ENCODE assay signal across 16 cellular contexts in genomic region chr4:184668096-184668495, GRCh38. TPM values are rescaled to one million over a fixed set of nuclear protein-coding genes. Genes with fewer than 3 reads are reported as not detected.
DNase-seq lines count a peak whose midpoint lies in the region; FAIRE-seq and TF ChIP-seq lines count a peak whose summit lies in the region.
"Had no signal": no experiment of that assay in that cellular context is flagged by ENCODE, and none has a peak within 500 bp of the region (broad histone marks: within the 10 kb centered on the region; RNA-seq: fewer than 3 reads in every experiment).

No MANE protein-coding gene starts in this region.

- CTCF ChIA-PET in CD4-positive, alpha-beta memory T cell (lab: Charles Lee; ENCODE audit: partially characterized antibody), result interaction anchor here (3.5 kb wide), 1 partner anchor 19 kb away, joined by 13 read pairs; the partner anchor contains the start of genes CASP3 and PRIMPOL
- CTCF ChIA-PET in HEK293T (lab: Yijun Ruan, JAX), result no interaction called here

- H3K4me3 ChIP-seq in CD4-positive, alpha-beta memory T cell (ENCODE audit: low read length in 2 of 2), result no peak overlapping the region
- H3K4me3 ChIP-seq in MM.1S (ENCODE audit: low read length) (no peak overlapping the region), astrocyte (ENCODE audit: insufficient read depth, low read depth, low read length) (no peak overlapping the region), vagina (no peak overlapping the region)
- H3K4me3 ChIP-seq: esophagus squamous epithelium, PC-9 had no signal

- peak overlapping the region; percentile 54 to 94 (median 72) for H3K27ac Mint-ChIP-seq in CD4-positive, alpha-beta memory T cell
- H3K27ac Mint-ChIP-seq in astrocyte (ENCODE audit: unreplicated experiment) (no peak overlapping the region), nephron progenitor cell (peak overlapping the region; percentile 59)

- H3K79me2 ChIP-seq in MM.1S (ENCODE audit: low read length) (no peaks in the 10 kb centered on the region), astrocyte (ENCODE audit: insufficient read depth, low read length) (no peaks in the 10 kb centered on the region)

- H3K27ac ChIP-seq in CD4-positive, alpha-beta memory T cell (ENCODE audit: low read depth, low read length), result peak overlapping the region; percentile 5
- H3K27ac ChIP-seq in MM.1S (ENCODE audit: low read length), result peak overlapping the region; percentile 59
- H3K27ac ChIP-seq in astrocyte (ENCODE audit: low read depth, low read length), result no peak overlapping the region
- H3K27ac ChIP-seq in vagina, result no peak overlapping the region
- H3K27ac ChIP-seq: PC-9 had no signal

- H3K4me3 Mint-ChIP-seq in CD4-positive, alpha-beta memory T cell, result peak overlapping the region in 7 of 8 donors; percentile 10 to 77 (median 32)
- no peak overlapping the region for H3K4me3 Mint-ChIP-seq in astrocyte (ENCODE audit: unreplicated experiment)
- no peak overlapping the region for H3K4me3 Mint-ChIP-seq in nephron progenitor cell
- H3K4me3 Mint-ChIP-seq: brain had no signal

- H3K36me3 ChIP-seq in CD4-positive, alpha-beta memory T cell (ENCODE audit: insufficient read depth, low read length), result no peaks in the 10 kb centered on the region
- H3K36me3 ChIP-seq in MM.1S (replicated peaks; ENCODE audit: insufficient read depth, low read length), result no peaks in the 10 kb centered on the region
- H3K36me3 ChIP-seq in astrocyte (ENCODE audit: insufficient read depth, low read length), result no peaks in the 10 kb centered on the region
- H3K36me3 ChIP-seq in vagina, result peaks cover 0 to 45% of the 10 kb centered on the region in 2 donors

- FAIRE-seq in astrocyte (lab: Jason Lieb, UNC), result no peak

- H3F3A ChIP-seq in MM.1S (ENCODE audit: insufficient read depth, low read length), result peaks cover 16% of the 10 kb centered on the region

- H2AFZ ChIP-seq in MM.1S (ENCODE audit: low read length) (no peak overlapping the region), astrocyte (ENCODE audit: low read depth, low read length) (no peak overlapping the region)
- H2AFZ ChIP-seq: PC-9 had no signal

- TF ChIP-seq CTCF in MM.1S (IDR thresholded peaks at IDR 0.05; ENCODE audit: low read length), result no peak
- no peak for TF ChIP-seq CTCF in astrocyte (IDR thresholded peaks at IDR 0.05; ENCODE audit: insufficient read depth, low read depth, low read length)
- TF ChIP-seq CTCF in nephron progenitor cell (IDR thresholded peaks at IDR 0.05), result no peak
- TF ChIP-seq CTCF in vagina (IDR thresholded peaks at IDR 0.05), result no peak

- no peaks in the 10 kb centered on the region for H3K9me2 ChIP-seq in MM.1S (replicated peaks; ENCODE audit: insufficient read depth, low read length)

- H3K36me3 Mint-ChIP-seq in CD4-positive, alpha-beta memory T cell, result peaks cover 28 to 33% of the 10 kb centered on the region in 2 donors
- H3K36me3 Mint-ChIP-seq in astrocyte (ENCODE audit: low read depth, unreplicated experiment), result peaks cover 9% of the 10 kb centered on the region
- H3K36me3 Mint-ChIP-seq in nephron progenitor cell (ENCODE audit: low read depth), result peaks cover 46% of the 10 kb centered on the region

- intact Hi-C loops in CD4-positive, alpha-beta memory T cell (cut with micrococcal nuclease), result no loop called here
- intact Hi-C loops in vagina (cut with DNase I), result no loop called here

- no peaks in the 10 kb centered on the region for H3K27me3 Mint-ChIP-seq in CD4-positive, alpha-beta memory T cell
- H3K27me3 Mint-ChIP-seq in astrocyte (ENCODE audit: low read depth, unreplicated experiment) (no peaks in the 10 kb centered on the region), nephron progenitor cell (ENCODE audit: low read depth, poor library complexity) (no peaks in the 10 kb centered on the region)
- H3K27me3 Mint-ChIP-seq: brain had no signal

- no peaks in the 10 kb centered on the region for H3K9me3 ChIP-seq in CD4-positive, alpha-beta memory T cell (ENCODE audit: control insufficient read depth in 1 of 2, low read length in 2 of 2)
- no peaks in the 10 kb centered on the region for H3K9me3 ChIP-seq in MM.1S (replicated peaks; ENCODE audit: insufficient read depth, low read length)
- H3K9me3 ChIP-seq in astrocyte (ENCODE audit: insufficient read depth, low read depth, low read length), result no peaks in the 10 kb centered on the region
- no peaks in the 10 kb centered on the region for H3K9me3 ChIP-seq in vagina
- H3K9me3 ChIP-seq: esophagus squamous epithelium had no signal

- H3K4me2 ChIP-seq in MM.1S (ENCODE audit: low read depth, low read length), result peak overlapping the region; percentile 38; the same call in 1 of the 2 replicates
- peak overlapping the region; percentile 22 for H3K4me2 ChIP-seq in astrocyte (ENCODE audit: low read length)
- H3K4me2 ChIP-seq: PC-9 had no signal

- peaks cover 16 to 34% (median 30%) of the 10 kb centered on the region in 4 donors for H3K4me1 Mint-ChIP-seq in CD4-positive, alpha-beta memory T cell
- H3K4me1 Mint-ChIP-seq in astrocyte (ENCODE audit: low read depth, unreplicated experiment), result no peaks in the 10 kb centered on the region
- H3K4me1 Mint-ChIP-seq in nephron progenitor cell, result peaks cover 11% of the 10 kb centered on the region

- no peaks in the 10 kb centered on the region for H3K27me3 ChIP-seq in CD4-positive, alpha-beta memory T cell (ENCODE audit: insufficient read depth, low read length)
- no peaks in the 10 kb centered on the region for H3K27me3 ChIP-seq in MM.1S (replicated peaks; ENCODE audit: insufficient read depth, low read length)
- H3K27me3 ChIP-seq in astrocyte (ENCODE audit: insufficient read depth, low read length), result no peaks in the 10 kb centered on the region
- no peaks in the 10 kb centered on the region for H3K27me3 ChIP-seq in vagina
- H3K27me3 ChIP-seq: esophagus squamous epithelium had no signal

- H4K20me1 ChIP-seq in MM.1S (ENCODE audit: insufficient read depth, low read length) (no peaks in the 10 kb centered on the region), astrocyte (ENCODE audit: insufficient read depth, low read length) (no peaks in the 10 kb centered on the region)

- no peaks in the 10 kb centered on the region for H3K9me3 Mint-ChIP-seq in CD4-positive, alpha-beta memory T cell
- no peaks in the 10 kb centered on the region for H3K9me3 Mint-ChIP-seq in astrocyte (ENCODE audit: unreplicated experiment)
- no peaks in the 10 kb centered on the region for H3K9me3 Mint-ChIP-seq in nephron progenitor cell
- H3K9me3 Mint-ChIP-seq: brain had no signal

- no peak overlapping the region for H3K9ac ChIP-seq in MM.1S (ENCODE audit: low read length)
- H3K9ac ChIP-seq in astrocyte (ENCODE audit: low read length), result no peak overlapping the region

- peak in 2 of 5 donors; percentile 13 to 16 for DNase-seq in CD4-positive, alpha-beta memory T cell
- no peak for DNase-seq in MM.1S
- DNase-seq in astrocyte (ENCODE audit: low read depth), result no peak
- no peak for DNase-seq in nephron progenitor cell
- no peak for DNase-seq in NCI-H510A (lab: John Stamatoyannopoulos, UW)
- no peak for DNase-seq in NCI-H2107 treated with DMSO at 0.1 percent for 48 hours (lab: John Stamatoyannopoulos, UW; ENCODE audit: unreplicated experiment)
- DNase-seq in HEK293T (ENCODE audit: extremely low spot score), result no peak
- no peak for DNase-seq in vagina (ENCODE audit: extremely low spot score in 2 of 2)
- DNase-seq: activated gamma-delta T cell treated with Interleukin-2 at 50 U/mL for 16 hours, DMS153, esophagus squamous epithelium, NCI-H2029 treated with DMSO at 0.1 percent for 48 hours, NCI-H69, PC-9, right cardiac atrium had no signal

- TF ChIP-seq POLR2A in vagina (IDR thresholded peaks at IDR 0.05), result no peak

- peaks cover 24% of the 10 kb centered on the region for H3K4me1 ChIP-seq in CD4-positive, alpha-beta memory T cell (ENCODE audit: insufficient read depth, low read length)
- H3K4me1 ChIP-seq in MM.1S (ENCODE audit: low read length), result peaks cover 40% of the 10 kb centered on the region
- peaks cover 6% of the 10 kb centered on the region for H3K4me1 ChIP-seq in astrocyte (ENCODE audit: insufficient read depth, low read length)
- H3K4me1 ChIP-seq in vagina, result no peaks in the 10 kb centered on the region

- POLR2A ChIA-PET in CD4-positive, alpha-beta memory T cell (lab: Charles Lee; ENCODE audit: partially characterized antibody), result interaction anchor here (1.5 to 1.6 kb wide), 3 partner anchors 19 to 66 kb away, joined by 4 to 15 read pairs (median 8); partner anchors contain the start of genes CASP3, CENPU and PRIMPOL
- POLR2A ChIA-PET in HEK293T (lab: Yijun Ruan, JAX), result interaction anchor here (1.1 kb wide), 1 partner anchor 19 kb away, joined by 3 read pairs; the partner anchor contains the start of genes CASP3 and PRIMPOL

TF ChIP-seq in HEK293T, 16 proteins besides CTCF, POLR2A, EP300 and RAD21:
- no peak for TF ChIP-seq L3MBTL2 (conservative IDR thresholded peaks at IDR 0.05)
- TF ChIP-seq SUZ12 (IDR thresholded peaks at IDR 0.05), result no peak
- no peak for TF ChIP-seq ZNF384 (IDR thresholded peaks at IDR 0.05)
- no peak for TF ChIP-seq CTBP1 (IDR thresholded peaks at IDR 0.05; ENCODE audit: borderline replicate concordance)
- TF ChIP-seq LEF1 (IDR thresholded peaks at IDR 0.05; ENCODE audit: borderline replicate concordance), result no peak
- no peak for TF ChIP-seq ELF4 (IDR thresholded peaks at IDR 0.05)
- TF ChIP-seq ARNT (IDR thresholded peaks at IDR 0.05), result no peak
- TF ChIP-seq PKNOX1 (IDR thresholded peaks at IDR 0.05), result no peak
- TF ChIP-seq SP1 (IDR thresholded peaks at IDR 0.05), result no peak
- TF ChIP-seq TARDBP (IDR thresholded peaks at IDR 0.05), result no peak
- TF ChIP-seq FOXK2 (IDR thresholded peaks at IDR 0.05), result no peak
- no peak for TF ChIP-seq NFRKB (IDR thresholded peaks at IDR 0.05)
- no peak for TF ChIP-seq FOXM1 (IDR thresholded peaks at IDR 0.05; ENCODE audit: borderline replicate concordance)
- TF ChIP-seq FOXA1 (IDR thresholded peaks at IDR 0.05), result no peak

RNA-seq across cellular contexts. Expression of gene PRIMPOL, which starts 18.6 kb away (rescaled TPM):
- total RNA-seq in CD4-positive, alpha-beta memory T cell, result 10 to 100 TPM; 20.2 to 23.2 TPM
- 10 to 100 TPM; 14.0 to 21.5 TPM for polyA plus RNA-seq in CD4-positive, alpha-beta memory T cell
- total RNA-seq in astrocyte (6.5 and 7.8 TPM in 2 replicates), vagina (14.0 TPM)

RNA-seq across cellular contexts. Expression of gene CASP3, which starts 18.8 kb away (rescaled TPM):
- total RNA-seq in CD4-positive, alpha-beta memory T cell, result 10 to 100 TPM; 17.9 to 24.9 TPM
- polyA plus RNA-seq in CD4-positive, alpha-beta memory T cell, result 1 to 10 TPM; 4.1 to 7.3 TPM
- 40.0 and 44.8 TPM in 2 replicates for total RNA-seq in astrocyte
- total RNA-seq in vagina, result 11.3 TPM

Comparison
In these comparisons a context has a peak if more than half of its experiments do, and no peak if none do; other contexts are left out.
1. H3K27ac ChIP-seq: peak in CD4-positive, alpha-beta memory T cell (single experiment) and MM.1S (single experiment); none in astrocyte (single experiment) and vagina (single experiment).
2. H3K4me3 Mint-ChIP-seq: peak in CD4-positive, alpha-beta memory T cell (7 of 8); none in astrocyte (single experiment) and nephron progenitor cell (single experiment).